ENCODE assay signal across 1 cellular context in genomic region chr19:11766597-11767591, GRCh38.
TF ChIP-seq lines count a peak whose summit lies in the region.

Gene ZNF441, plus strand, starts transcription at chr19:11767000. Its CDS starts 194 bp downstream, at chr19:11767194.

TF ChIP-seq in WTC11, 78 proteins besides CTCF, POLR2A, EP300 and RAD21 (continued from another document):
- no peak for TF ChIP-seq ZNF425 (CRISPR knock-in tag; conservative IDR thresholded peaks at IDR 0.05)
- TF ChIP-seq ATF3 (CRISPR knock-in tag; conservative IDR thresholded peaks at IDR 0.05): no peak
- TF ChIP-seq OVOL2 (CRISPR knock-in tag; IDR thresholded peaks at IDR 0.05; ENCODE audit: borderline replicate concordance): no peak
- peak; percentile 56; the same call in 1 of the 2 replicates for TF ChIP-seq RELA (CRISPR knock-in tag; IDR thresholded peaks at IDR 0.05; ENCODE audit: borderline replicate concordance)
- no peak for TF ChIP-seq NFATC4 (CRISPR knock-in tag; IDR thresholded peaks at IDR 0.05)
- TF ChIP-seq EMX1 (CRISPR knock-in tag; IDR thresholded peaks at IDR 0.05): no peak
- 0 out of 2 replicates have a peak, but pooled peaks have one; percentile 66 for TF ChIP-seq JUN (CRISPR knock-in tag; IDR thresholded peaks at IDR 0.05)
- TF ChIP-seq JAZF1 (CRISPR knock-in tag; IDR thresholded peaks at IDR 0.05): no peak
- no peak for TF ChIP-seq ZSCAN18 (CRISPR knock-in tag; IDR thresholded peaks at IDR 0.05)
- no peak for TF ChIP-seq ZNF423 (CRISPR knock-in tag; IDR thresholded peaks at IDR 0.05)
- no peak for TF ChIP-seq GABPB1 (CRISPR knock-in tag; IDR thresholded peaks at IDR 0.05)
- TF ChIP-seq E2F1 (CRISPR knock-in tag; IDR thresholded peaks at IDR 0.05): no peak
- peak; percentile 45; the same call in 1 of the 2 replicates for TF ChIP-seq HMGXB4 (CRISPR knock-in tag; IDR thresholded peaks at IDR 0.05)
- no peak for TF ChIP-seq TEAD4 (CRISPR knock-in tag; IDR thresholded peaks at IDR 0.05)
- no peak; the same call in 1 of the 2 replicates for TF ChIP-seq ZNF263 (CRISPR knock-in tag; IDR thresholded peaks at IDR 0.05; ENCODE audit: low read depth)
- TF ChIP-seq ELF4 (CRISPR knock-in tag; IDR thresholded peaks at IDR 0.05; ENCODE audit: low read depth): no peak; the same call in 1 of the 2 replicates
- 0 out of 2 replicates have a peak, but pooled peaks have one; percentile 27 for TF ChIP-seq TCF7 (CRISPR knock-in tag; IDR thresholded peaks at IDR 0.05; ENCODE audit: low read depth)
- TF ChIP-seq ZNF121 (CRISPR knock-in tag; IDR thresholded peaks at IDR 0.05): no peak
- TF ChIP-seq ZBTB21 (CRISPR knock-in tag; IDR thresholded peaks at IDR 0.05; ENCODE audit: borderline replicate concordance): no peak
- peak; percentile 81 for TF ChIP-seq SP1 (CRISPR knock-in tag; conservative IDR thresholded peaks at IDR 0.05)
- no peak for TF ChIP-seq ZNF532 (CRISPR knock-in tag; IDR thresholded peaks at IDR 0.05; ENCODE audit: borderline replicate concordance)
- TF ChIP-seq NR2C2 (CRISPR knock-in tag; IDR thresholded peaks at IDR 0.05): no peak
- TF ChIP-seq CBFB (CRISPR knock-in tag; IDR thresholded peaks at IDR 0.05; ENCODE audit: low read depth): no peak
- TF ChIP-seq NR1H2 (CRISPR knock-in tag; IDR thresholded peaks at IDR 0.05): no peak
- peak; percentile 65; the same call in 1 of the 2 replicates for TF ChIP-seq SMAD4 (CRISPR knock-in tag; IDR thresholded peaks at IDR 0.05)
- peak; percentile 78; the same call in 1 of the 2 replicates for TF ChIP-seq MAX (CRISPR knock-in tag; IDR thresholded peaks at IDR 0.05)
- no peak for TF ChIP-seq PREB (CRISPR knock-in tag; IDR thresholded peaks at IDR 0.05; ENCODE audit: borderline replicate concordance)
- no peak for TF ChIP-seq HMGA2 (CRISPR knock-in tag; IDR thresholded peaks at IDR 0.05)
- TF ChIP-seq ZNF138 (CRISPR knock-in tag; conservative IDR thresholded peaks at IDR 0.05): no peak
- TF ChIP-seq USF2 (CRISPR knock-in tag; IDR thresholded peaks at IDR 0.05): no peak
- peak; percentile 21; the same call in 1 of the 2 replicates for TF ChIP-seq TEAD1 (CRISPR knock-in tag; IDR thresholded peaks at IDR 0.05)
- TF ChIP-seq ZNF232 (CRISPR knock-in tag; IDR thresholded peaks at IDR 0.05): no peak
- TF ChIP-seq NFE2L1 (CRISPR knock-in tag; IDR thresholded peaks at IDR 0.05): no peak
- TF ChIP-seq ZNF317 (CRISPR knock-in tag; IDR thresholded peaks at IDR 0.05; ENCODE audit: borderline replicate concordance, low read depth): no peak
- no peak for TF ChIP-seq KAT7 (CRISPR knock-in tag; IDR thresholded peaks at IDR 0.05; ENCODE audit: borderline replicate concordance)
- no peak for TF ChIP-seq ERG (CRISPR knock-in tag; IDR thresholded peaks at IDR 0.05)
- no peak for TF ChIP-seq TP53 (CRISPR knock-in tag; IDR thresholded peaks at IDR 0.05)
- TF ChIP-seq SOX15 (CRISPR knock-in tag; IDR thresholded peaks at IDR 0.05): no peak
- TF ChIP-seq RORB (CRISPR knock-in tag; IDR thresholded peaks at IDR 0.05): no peak
- 0 out of 2 replicates have a peak, but pooled peaks have one; percentile 22 for TF ChIP-seq IRF1 (CRISPR knock-in tag; IDR thresholded peaks at IDR 0.05)
- TF ChIP-seq NR3C1 (CRISPR knock-in tag; conservative IDR thresholded peaks at IDR 0.05; ENCODE audit: low read depth): no peak
- no peak for TF ChIP-seq FOXJ3 (CRISPR knock-in tag; IDR thresholded peaks at IDR 0.05; ENCODE audit: borderline replicate concordance)
- no peak for TF ChIP-seq ZNF671 (CRISPR knock-in tag; IDR thresholded peaks at IDR 0.05)
- no peak for TF ChIP-seq IRF2 (CRISPR knock-in tag; IDR thresholded peaks at IDR 0.05; ENCODE audit: borderline replicate concordance, low read depth)
TF ChIP-seq in WTC11: peak in this region for 13.
